15 cellular contexts compared by ENCODE assay signal in genomic region chr3:64354956-64355355, GRCh38.
DNase-seq lines count a peak whose midpoint lies in the region; ATAC-seq and TF ChIP-seq lines count a peak whose summit lies in the region.
"Had no signal": no experiment of that assay in that cellular context is flagged by ENCODE, and none has a peak within 500 bp of the region (broad histone marks: within the 10 kb centered on the region; RNA-seq: fewer than 3 reads in every experiment).

No MANE protein-coding gene starts in this region.

- no peaks in the 10 kb centered on the region for H3F3A ChIP-seq in Loucy (ENCODE audit: low read depth)
- H3F3A ChIP-seq in neural progenitor cell (ENCODE audit: low read depth): peaks cover 6% of the 10 kb centered on the region

- CTCF ChIA-PET in activated CD8-positive, alpha-beta T cell treated with anti-CD3 and anti-CD28 coated beads, Interleukin-2, amount 10 ng/mL, durations not matched to agents 7 days and 5 days (lab: Charles Lee): no interaction called here

- peaks cover 46% of the 10 kb centered on the region for H3K4me1 Mint-ChIP-seq in neural progenitor cell
- peaks cover 27% of the 10 kb centered on the region for H3K4me1 Mint-ChIP-seq in activated CD8-positive, alpha-beta T cell treated with anti-CD3 and anti-CD28 coated beads, Interleukin-2, amount 10 ng/mL, durations not matched to agents 7 days and 5 days (ENCODE audit: low read depth)

- H3K4me3 Mint-ChIP-seq in neural progenitor cell: no peak overlapping the region
- no peak overlapping the region for H3K4me3 Mint-ChIP-seq in activated CD8-positive, alpha-beta T cell treated with anti-CD3 and anti-CD28 coated beads, Interleukin-2, amount 10 ng/mL, durations not matched to agents 7 days and 5 days

- POLR2A ChIA-PET in activated CD8-positive, alpha-beta T cell treated with anti-CD3 and anti-CD28 coated beads, Interleukin-2, amount 10 ng/mL, durations not matched to agents 7 days and 5 days (lab: Charles Lee): no interaction called here

- no peaks in the 10 kb centered on the region for H3K36me3 Mint-ChIP-seq in neural progenitor cell
- no peaks in the 10 kb centered on the region for H3K36me3 Mint-ChIP-seq in activated CD8-positive, alpha-beta T cell treated with anti-CD3 and anti-CD28 coated beads, Interleukin-2, amount 10 ng/mL, durations not matched to agents 7 days and 5 days (ENCODE audit: low read depth)
- H3K36me3 Mint-ChIP-seq: CD4-positive, CD25-positive, alpha-beta regulatory T cell had no signal

- no peak overlapping the region for H3K4me3 ChIP-seq in BLaER1
- no peak overlapping the region for H3K4me3 ChIP-seq in Loucy (ENCODE audit: low read length, poor library complexity, severe bottlenecking)
- H3K4me3 ChIP-seq in neural progenitor cell: no peak overlapping the region
- H3K4me3 ChIP-seq: ovary had no signal

- no peak for ATAC-seq in activated CD8-positive, alpha-beta T cell treated with anti-CD3 and anti-CD28 coated beads, Interleukin-2, amount 10 ng/mL, durations not matched to agents 7 days and 5 days
- ATAC-seq in GM21447 (IDR thresholded peaks at IDR 0.05; ENCODE audit: unreplicated experiment) (no peak), HG02588 (IDR thresholded peaks at IDR 0.05; ENCODE audit: unreplicated experiment) (no peak)

- no peaks in the 10 kb centered on the region for H3K36me3 ChIP-seq in BLaER1
- no peaks in the 10 kb centered on the region for H3K36me3 ChIP-seq in Loucy (ENCODE audit: insufficient read depth, low read length)
- H3K36me3 ChIP-seq in neural progenitor cell: no peaks in the 10 kb centered on the region
- H3K36me3 ChIP-seq: ovary had no signal

- DNase-seq in epithelial cell of prostate (ENCODE audit: low read depth, low spot score): no peak
- no peak for DNase-seq in neural progenitor cell (ENCODE audit: low spot score)
- DNase-seq in activated CD8-positive, alpha-beta T cell treated with anti-CD3 and anti-CD28 coated beads, Interleukin-2, amount 10 ng/mL, durations not matched to agents 7 days and 5 days: no peak
- DNase-seq in NCI-H2227 (lab: John Stamatoyannopoulos, UW; ENCODE audit: unreplicated experiment): no peak
- DNase-seq: activated CD4-positive, alpha-beta T cell treated with anti-CD3 and anti-CD28 coated beads, Interleukin-2, amount 50 U/mL, for 1 hour; activated gamma-delta T cell; NCI-H146; NK-92 treated with Interleukin-12 subunit alpha and Interleukin-12 subunit beta, amount 100 ng/mL, for 24 hours; stimulated activated CD4-positive, alpha-beta T cell treated with anti-CD3 and anti-CD28 coated beads, Interleukin-2, amount 100 ng/mL, for 48 hours had no signal

- no peaks in the 10 kb centered on the region for H3K79me2 ChIP-seq in Loucy (ENCODE audit: insufficient read depth, low read length)
- no peaks in the 10 kb centered on the region for H3K79me2 ChIP-seq in neural progenitor cell (ENCODE audit: low read depth)

- H3K4me1 ChIP-seq in BLaER1 (peaks cover 9% of the 10 kb centered on the region; the same call in 1 of the 2 replicates), Loucy (ENCODE audit: insufficient read depth, low read length, poor library complexity, severe bottlenecking) (no peaks in the 10 kb centered on the region), neural progenitor cell (peaks cover 29% of the 10 kb centered on the region)

- no peak for TF ChIP-seq CTCF in Loucy (conservative IDR thresholded peaks at IDR 0.05; ENCODE audit: low read length)
- no peak for TF ChIP-seq CTCF in neural progenitor cell (IDR thresholded peaks at IDR 0.05)

- H3K9ac ChIP-seq in BLaER1 (no peak overlapping the region), Loucy (ENCODE audit: low read depth, low read length, poor library complexity, severe bottlenecking) (no peak overlapping the region), neural progenitor cell (no peak overlapping the region)

- no peaks in the 10 kb centered on the region for H3K27me3 ChIP-seq in BLaER1
- H3K27me3 ChIP-seq in Loucy (ENCODE audit: insufficient read depth, low read length, poor library complexity, severe bottlenecking): no peaks in the 10 kb centered on the region
- no peaks in the 10 kb centered on the region for H3K27me3 ChIP-seq in neural progenitor cell
- H3K27me3 ChIP-seq: ovary had no signal

- H3K4me2 ChIP-seq in BLaER1 (peak overlapping the region; percentile 13; the same call in 1 of the 2 replicates), Loucy (ENCODE audit: low read depth, low read length, poor library complexity, severe bottlenecking) (no peak overlapping the region), neural progenitor cell (no peak overlapping the region)

- H3K27ac Mint-ChIP-seq in neural progenitor cell: peak overlapping the region; percentile 90
- no peak overlapping the region for H3K27ac Mint-ChIP-seq in activated CD8-positive, alpha-beta T cell treated with anti-CD3 and anti-CD28 coated beads, Interleukin-2, amount 10 ng/mL, durations not matched to agents 7 days and 5 days

- H2AFZ ChIP-seq in Loucy (ENCODE audit: low read length): peak overlapping the region; percentile 74
- peak overlapping the region; percentile 95 for H2AFZ ChIP-seq in neural progenitor cell (replicated peaks)

- H4K20me1 ChIP-seq in BLaER1 (no peaks in the 10 kb centered on the region), Loucy (ENCODE audit: insufficient read depth, low read length, poor library complexity, severe bottlenecking) (no peaks in the 10 kb centered on the region), neural progenitor cell (ENCODE audit: low read depth) (no peaks in the 10 kb centered on the region)

- H3K27ac ChIP-seq in BLaER1 (no peak overlapping the region), epithelial cell of prostate (peak overlapping the region; percentile 33), neural progenitor cell (no peak overlapping the region)

- no peaks in the 10 kb centered on the region for H3K9me3 Mint-ChIP-seq in neural progenitor cell
- H3K9me3 Mint-ChIP-seq in activated CD8-positive, alpha-beta T cell treated with anti-CD3 and anti-CD28 coated beads, Interleukin-2, amount 10 ng/mL, durations not matched to agents 7 days and 5 days (ENCODE audit: insufficient read depth): no peaks in the 10 kb centered on the region
- H3K9me3 Mint-ChIP-seq: CD4-positive, CD25-positive, alpha-beta regulatory T cell had no signal

- no peaks in the 10 kb centered on the region for H3K9me3 ChIP-seq in BLaER1
- H3K9me3 ChIP-seq in Loucy (ENCODE audit: insufficient read depth, low read depth, low read length): no peaks in the 10 kb centered on the region
- H3K9me3 ChIP-seq in neural progenitor cell (ENCODE audit: low read depth): no peaks in the 10 kb centered on the region
- H3K9me3 ChIP-seq: ovary had no signal

- H3K27me3 Mint-ChIP-seq in neural progenitor cell (ENCODE audit: insufficient read depth, low read depth): peaks cover 3% of the 10 kb centered on the region
- peaks cover 2% of the 10 kb centered on the region for H3K27me3 Mint-ChIP-seq in activated CD8-positive, alpha-beta T cell treated with anti-CD3 and anti-CD28 coated beads, Interleukin-2, amount 10 ng/mL, durations not matched to agents 7 days and 5 days (ENCODE audit: low read depth)
- H3K27me3 Mint-ChIP-seq: CD4-positive, CD25-positive, alpha-beta regulatory T cell had no signal

- no peaks in the 10 kb centered on the region for H3K9me2 ChIP-seq in Loucy (replicated peaks; ENCODE audit: low read depth, low read length)
